Comparison of ENCODE assay signal across 9 cellular contexts in the genomic region with DNA sequence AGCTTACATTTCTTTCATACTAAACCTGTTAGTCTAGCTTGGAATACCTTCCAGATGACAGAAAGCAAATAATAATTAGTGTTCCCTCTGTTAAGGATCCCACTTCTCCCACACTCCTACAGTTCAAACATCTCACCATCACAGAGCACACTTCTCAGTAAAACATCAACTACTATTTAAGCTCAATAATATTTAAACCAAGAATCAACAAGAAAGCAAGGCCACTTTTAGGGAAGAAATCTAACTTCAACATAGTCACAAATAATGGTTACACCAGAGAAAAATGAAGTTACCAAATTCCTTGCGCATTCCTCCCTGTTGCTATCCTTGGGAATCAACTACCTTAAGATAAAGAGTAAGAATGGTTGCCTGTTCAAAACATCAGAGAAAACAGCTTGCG. TPM values are rescaled to one million over a fixed set of nuclear protein-coding genes. Genes with fewer than 3 reads are reported as not detected.
A peak's percentile ranks its signal among the peaks of the same experiment; 100 is the strongest.
DNase-seq lines count a peak whose midpoint lies in the region; ATAC-seq and TF ChIP-seq lines count a peak whose summit lies in the region.
"Had no signal": no experiment of that assay in that cellular context is flagged by ENCODE, and none has a peak within 500 bp of the region (broad histone marks: within the 10 kb centered on the region; RNA-seq: fewer than 3 reads in every experiment).

No MANE protein-coding gene starts in this region.

- intact Hi-C loops in PC-3 (cut with micrococcal nuclease): loop anchor here (5.0 to 10.0 kb wide), 2 partner anchors 83 to 140 kb away; a partner anchor contains a TSS

- H3K4me1 Mint-ChIP-seq in endothelial cell (ENCODE audit: unreplicated experiment): peaks cover 16% of the 10 kb centered on the region
- peaks cover 11% of the 10 kb centered on the region for H3K4me1 Mint-ChIP-seq in progenitor cell of endocrine pancreas (ENCODE audit: low read depth)

- H3K9me2 ChIP-seq in PC-3 (replicated peaks; ENCODE audit: low read length): no peaks in the 10 kb centered on the region

- H3K9me3 Mint-ChIP-seq in endothelial cell (ENCODE audit: unreplicated experiment) (no peaks in the 10 kb centered on the region), progenitor cell of endocrine pancreas (ENCODE audit: low read depth) (peaks cover 5% of the 10 kb centered on the region)

- peak overlapping the region; percentile 75; the same call in 1 of the 2 replicates for H3K9ac ChIP-seq in PC-3 (ENCODE audit: low read length)

- no peaks in the 10 kb centered on the region for H3K36me3 ChIP-seq in PC-3 (ENCODE audit: low read depth, low read length)

- H3K27ac ChIP-seq in PC-3 (ENCODE audit: low read length): no peak overlapping the region

- no peak overlapping the region for H2AFZ ChIP-seq in PC-3 (ENCODE audit: low read length)

- no peak for TF ChIP-seq CTCF in GM12864 (IDR thresholded peaks at IDR 0.05; ENCODE audit: low read depth, low read length, missing control alignments)
- no peak for TF ChIP-seq CTCF in PC-3 (conservative IDR thresholded peaks at IDR 0.05; ENCODE audit: low read depth, low read length)
- no peak for TF ChIP-seq CTCF in endothelial cell (IDR thresholded peaks at IDR 0.05; ENCODE audit: unreplicated experiment)
- TF ChIP-seq CTCF in progenitor cell of endocrine pancreas (IDR thresholded peaks at IDR 0.05; ENCODE audit: unreplicated experiment): no peak

- peak overlapping the region; percentile 58; the same call in 1 of the 2 replicates for H3K4me3 ChIP-seq in GM12864 (ENCODE audit: low read depth, low read length)
- peak overlapping the region; percentile 91 for H3K4me3 ChIP-seq in PC-3 (ENCODE audit: low read length)

- H3K27me3 Mint-ChIP-seq in endothelial cell (ENCODE audit: unreplicated experiment) (peaks cover 8% of the 10 kb centered on the region), progenitor cell of endocrine pancreas (no peaks in the 10 kb centered on the region)

- POLR2A ChIA-PET in PC-3 (lab: Charles Lee; ENCODE audit: unreplicated experiment): no interaction called here

- DNase-seq in GM12864 (ENCODE audit: low read depth) (no peak), PC-3 (no peak), endothelial cell (ENCODE audit: low spot score) (no peak), progenitor cell of endocrine pancreas (ENCODE audit: low spot score, unreplicated experiment) (no peak)
- no peak for DNase-seq in stimulated activated CD4-positive, alpha-beta T cell treated with anti-CD3 and anti-CD28 coated beads, Interleukin-4, amount 100 ng/mL, for 24 hours
- no peak for DNase-seq in NK-92 treated with Interleukin-12 subunit alpha and Interleukin-12 subunit beta, amount 100 ng/mL, for 24 hours (lab: John Stamatoyannopoulos, UW)
- DNase-seq: GOT3, retina had no signal

- no peaks in the 10 kb centered on the region for H3F3A ChIP-seq in PC-3 (ENCODE audit: low read length, unreplicated experiment)

- ATAC-seq in PC-3 (no peak), GM19467 (IDR thresholded peaks at IDR 0.05; ENCODE audit: unreplicated experiment) (no peak)

- no peaks in the 10 kb centered on the region for H3K27me3 ChIP-seq in PC-3 (ENCODE audit: low read length)

- no peaks in the 10 kb centered on the region for H3K9me3 ChIP-seq in PC-3 (ENCODE audit: low read length)

- H3K4me3 Mint-ChIP-seq in endothelial cell (ENCODE audit: unreplicated experiment): peak overlapping the region; percentile 97
- H3K4me3 Mint-ChIP-seq in progenitor cell of endocrine pancreas (ENCODE audit: low read depth): peak overlapping the region; percentile 91

- H4K20me1 ChIP-seq in PC-3 (ENCODE audit: low read length): 0 out of 2 replicates have a peak, but pooled peaks cover 4% of the 10 kb centered on the region

- H3K4me2 ChIP-seq in PC-3 (ENCODE audit: low read length): peak overlapping the region; percentile 92

- peaks cover 53% of the 10 kb centered on the region for H3K79me2 ChIP-seq in PC-3 (ENCODE audit: low read length)

- CTCF ChIA-PET in PC-3 (lab: Charles Lee): no interaction called here

- no TSS peak for BruUV-seq in PC-3 (replicated peaks; lab: Mats Ljungman, UMichigan)

- peaks cover 3% of the 10 kb centered on the region for H3K36me3 Mint-ChIP-seq in endothelial cell (ENCODE audit: low read depth, unreplicated experiment)
- peaks cover 20% of the 10 kb centered on the region for H3K36me3 Mint-ChIP-seq in progenitor cell of endocrine pancreas (ENCODE audit: insufficient read depth)

- peaks cover 21% of the 10 kb centered on the region for H3K4me1 ChIP-seq in PC-3 (ENCODE audit: insufficient read depth, low read length)

- H3K27ac Mint-ChIP-seq in endothelial cell (ENCODE audit: unreplicated experiment) (peak overlapping the region; percentile 33), progenitor cell of endocrine pancreas (peak overlapping the region; percentile 86)

RNA-seq across cellular contexts. Expression of a gene that starts 1.6 kb away (rescaled TPM):
- total RNA-seq in PC-3 (2014; rRNA removed) (64.4 and 65.4 TPM in 2 replicates), endothelial cell (ENCODE audit: unreplicated experiment) (121 TPM), progenitor cell of endocrine pancreas (88.3 and 97.0 TPM in 2 replicates)

RNA-seq across cellular contexts. Expression of a gene that starts 50.6 kb away (rescaled TPM):
- 63.8 and 76.6 TPM in 2 replicates for total RNA-seq in PC-3 (2014; rRNA removed)
- total RNA-seq in endothelial cell (ENCODE audit: unreplicated experiment): 96.8 TPM
- 127 and 136 TPM in 2 replicates for total RNA-seq in progenitor cell of endocrine pancreas
